ENCODE assay signal across 1 cellular context in genomic region chrX:19595036-19595435, GRCh38.
TF ChIP-seq lines count a peak whose summit lies in the region.

No MANE protein-coding gene starts in this region.

TF ChIP-seq in WTC11, 78 proteins besides CTCF, POLR2A, EP300 and RAD21 (continued from another document):
- TF ChIP-seq, protein P1, sequence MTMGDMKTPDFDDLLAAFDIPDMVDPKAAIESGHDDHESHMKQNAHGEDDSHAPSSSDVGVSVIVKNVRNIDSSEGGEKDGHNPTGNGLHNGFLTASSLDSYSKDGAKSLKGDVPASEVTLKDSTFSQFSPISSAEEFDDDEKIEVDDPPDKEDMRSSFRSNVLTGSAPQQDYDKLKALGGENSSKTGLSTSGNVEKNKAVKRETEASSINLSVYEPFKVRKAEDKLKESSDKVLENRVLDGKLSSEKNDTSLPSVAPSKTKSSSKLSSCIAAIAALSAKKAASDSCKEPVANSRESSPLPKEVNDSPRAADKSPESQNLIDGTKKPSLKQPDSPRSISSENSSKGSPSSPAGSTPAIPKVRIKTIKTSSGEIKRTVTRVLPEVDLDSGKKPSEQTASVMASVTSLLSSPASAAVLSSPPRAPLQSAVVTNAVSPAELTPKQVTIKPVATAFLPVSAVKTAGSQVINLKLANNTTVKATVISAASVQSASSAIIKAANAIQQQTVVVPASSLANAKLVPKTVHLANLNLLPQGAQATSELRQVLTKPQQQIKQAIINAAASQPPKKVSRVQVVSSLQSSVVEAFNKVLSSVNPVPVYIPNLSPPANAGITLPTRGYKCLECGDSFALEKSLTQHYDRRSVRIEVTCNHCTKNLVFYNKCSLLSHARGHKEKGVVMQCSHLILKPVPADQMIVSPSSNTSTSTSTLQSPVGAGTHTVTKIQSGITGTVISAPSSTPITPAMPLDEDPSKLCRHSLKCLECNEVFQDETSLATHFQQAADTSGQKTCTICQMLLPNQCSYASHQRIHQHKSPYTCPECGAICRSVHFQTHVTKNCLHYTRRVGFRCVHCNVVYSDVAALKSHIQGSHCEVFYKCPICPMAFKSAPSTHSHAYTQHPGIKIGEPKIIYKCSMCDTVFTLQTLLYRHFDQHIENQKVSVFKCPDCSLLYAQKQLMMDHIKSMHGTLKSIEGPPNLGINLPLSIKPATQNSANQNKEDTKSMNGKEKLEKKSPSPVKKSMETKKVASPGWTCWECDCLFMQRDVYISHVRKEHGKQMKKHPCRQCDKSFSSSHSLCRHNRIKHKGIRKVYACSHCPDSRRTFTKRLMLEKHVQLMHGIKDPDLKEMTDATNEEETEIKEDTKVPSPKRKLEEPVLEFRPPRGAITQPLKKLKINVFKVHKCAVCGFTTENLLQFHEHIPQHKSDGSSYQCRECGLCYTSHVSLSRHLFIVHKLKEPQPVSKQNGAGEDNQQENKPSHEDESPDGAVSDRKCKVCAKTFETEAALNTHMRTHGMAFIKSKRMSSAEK (CRISPR knock-in tag; IDR thresholded peaks at IDR 0.05; ENCODE audit: borderline replicate concordance) = no peak
TF ChIP-seq in WTC11: peak in this region for 0.
